ENCODE assay signal across 8 cellular contexts in genomic region chr2:219298759-219299371, GRCh38. TPM values are rescaled to one million over a fixed set of nuclear protein-coding genes. Genes with fewer than 3 reads are reported as not detected.
A peak's percentile ranks its signal among the peaks of the same experiment; 100 is the strongest.
DNase-seq lines count a peak whose midpoint lies in the region; ATAC-seq, FAIRE-seq and TF ChIP-seq lines count a peak whose summit lies in the region.

No MANE protein-coding gene starts in this region.

- peak; percentile 94 for DNase-seq in GM12892 (ENCODE audit: insufficient read length)
- DNase-seq in NCI-H748 (lab: John Stamatoyannopoulos, UW; ENCODE audit: unreplicated experiment): peak; percentile 68
- peak; percentile 87 for DNase-seq in activated CD4-positive, alpha-beta T cell treated with anti-CD3 and anti-CD28 coated beads, Interleukin-2, amount 10 ng/mL, durations not matched to agents 7 days and 5 days
- peak; percentile 73 for DNase-seq in dedifferentiated amniotic fluid mesenchymal stem cell (ENCODE audit: extremely low spot score)
- peak; percentile 89 for DNase-seq in lower lobe of right lung
- peak; percentile 61 for DNase-seq in stimulated activated CD8-positive, alpha-beta memory T cell treated with anti-CD3 and anti-CD28 coated beads, Interleukin-12 subunit alpha, Interleukin-12 subunit beta, amount 100 ng/mL, for 24 hours (ENCODE audit: extremely low read depth)

- H3K27me3 Mint-ChIP-seq in activated CD4-positive, alpha-beta T cell treated with anti-CD3 and anti-CD28 coated beads, Interleukin-2, amount 10 ng/mL, durations not matched to agents 7 days and 5 days: peaks cover 32% of the 10 kb centered on the region

- H3K36me3 ChIP-seq in lower lobe of right lung: no peaks in the 10 kb centered on the region

- peak; percentile 98 for TF ChIP-seq CTCF in 22Rv1 (IDR thresholded peaks at IDR 0.05)
- peak; percentile 99 for TF ChIP-seq CTCF in lower lobe of right lung (IDR thresholded peaks at IDR 0.05)

- no peak for TF ChIP-seq POLR2A in GM12892 (IDR thresholded peaks at IDR 0.05; ENCODE audit: low read depth, low read length)

- H3K27ac Mint-ChIP-seq in activated CD4-positive, alpha-beta T cell treated with anti-CD3 and anti-CD28 coated beads, Interleukin-2, amount 10 ng/mL, durations not matched to agents 7 days and 5 days: no peak overlapping the region

- H3K27me3 ChIP-seq in lower lobe of right lung (ENCODE audit: low read depth): peaks cover 33% of the 10 kb centered on the region

- H3K27ac ChIP-seq in 22Rv1 (no peak overlapping the region), lower lobe of right lung (no peak overlapping the region)

- POLR2A ChIA-PET in activated CD4-positive, alpha-beta T cell treated with anti-CD3 and anti-CD28 coated beads, Interleukin-2, amount 10 ng/mL, durations not matched to agents 7 days and 5 days (lab: Charles Lee): no interaction called here

- peak; percentile 96 for FAIRE-seq in GM12892 (lab: Jason Lieb, UNC)

- ATAC-seq in HG03280 (IDR thresholded peaks at IDR 0.05; ENCODE audit: unreplicated experiment): peak; percentile 52
- ATAC-seq in lower lobe of right lung: peak; percentile 80 to 84

- CTCF ChIA-PET in activated CD4-positive, alpha-beta T cell treated with anti-CD3 and anti-CD28 coated beads, Interleukin-2, amount 10 ng/mL, durations not matched to agents 7 days and 5 days (lab: Charles Lee): interaction anchor here (0.9 to 10.7 kb wide), 8 partner anchors 8 to 139 kb away, joined by 3 to 194 read pairs (median 4); partner anchors contain the start of genes ABCB6 and DNAJB2

- H3K4me3 ChIP-seq in lower lobe of right lung: no peak overlapping the region

- intact Hi-C loops in lower lobe of right lung (cut with DNase I): no loop called here

- peaks cover 20% of the 10 kb centered on the region for H3K4me1 ChIP-seq in lower lobe of right lung

- no peaks in the 10 kb centered on the region for H3K9me3 ChIP-seq in lower lobe of right lung

- no peak overlapping the region for H3K4me3 Mint-ChIP-seq in activated CD4-positive, alpha-beta T cell treated with anti-CD3 and anti-CD28 coated beads, Interleukin-2, amount 10 ng/mL, durations not matched to agents 7 days and 5 days

- H3K4me1 Mint-ChIP-seq in activated CD4-positive, alpha-beta T cell treated with anti-CD3 and anti-CD28 coated beads, Interleukin-2, amount 10 ng/mL, durations not matched to agents 7 days and 5 days: peaks cover 29% of the 10 kb centered on the region

- no peaks in the 10 kb centered on the region for H3K36me3 Mint-ChIP-seq in activated CD4-positive, alpha-beta T cell treated with anti-CD3 and anti-CD28 coated beads, Interleukin-2, amount 10 ng/mL, durations not matched to agents 7 days and 5 days (ENCODE audit: low read depth)

- H3K9me3 Mint-ChIP-seq in activated CD4-positive, alpha-beta T cell treated with anti-CD3 and anti-CD28 coated beads, Interleukin-2, amount 10 ng/mL, durations not matched to agents 7 days and 5 days: no peaks in the 10 kb centered on the region

RNA-seq across cellular contexts. Expression of gene PTPRN, which starts 10.3 kb away (rescaled TPM):
- 0.42 TPM for polyA plus RNA-seq in GM12892 (2012; ENCODE audit: missing spikeins)
- not detected for total RNA-seq in activated CD4-positive, alpha-beta T cell treated with anti-CD3 and anti-CD28 coated beads, Interleukin-2, amount 10 ng/mL, durations not matched to agents 7 days and 5 days
- not detected for total RNA-seq in lower lobe of right lung

RNA-seq across cellular contexts. Expression of gene DNAJB2, which starts 19.7 kb away (rescaled TPM):
- 25.1 TPM for polyA plus RNA-seq in GM12892 (2012; ENCODE audit: missing spikeins)
- total RNA-seq in activated CD4-positive, alpha-beta T cell treated with anti-CD3 and anti-CD28 coated beads, Interleukin-2, amount 10 ng/mL, durations not matched to agents 7 days and 5 days: 10 to 100 TPM; 38.2 to 40.9 TPM
- total RNA-seq in lower lobe of right lung: 76.6 TPM

RNA-seq across cellular contexts. Expression of gene RESP18, which starts 33.7 kb away (rescaled TPM):
- polyA plus RNA-seq in GM12892 (2012; ENCODE audit: missing spikeins): not detected
- total RNA-seq in activated CD4-positive, alpha-beta T cell treated with anti-CD3 and anti-CD28 coated beads, Interleukin-2, amount 10 ng/mL, durations not matched to agents 7 days and 5 days: not detected
- total RNA-seq in lower lobe of right lung: not detected

RNA-seq across cellular contexts. Expression of gene TUBA4A, which starts 45.1 kb away (rescaled TPM):
- polyA plus RNA-seq in GM12892 (2012; ENCODE audit: missing spikeins): 128 TPM
- 100 to 1,000 TPM; 261 to 339 TPM for total RNA-seq in activated CD4-positive, alpha-beta T cell treated with anti-CD3 and anti-CD28 coated beads, Interleukin-2, amount 10 ng/mL, durations not matched to agents 7 days and 5 days
- 35.0 TPM for total RNA-seq in lower lobe of right lung

RNA-seq across cellular contexts. Expression of gene TUBA4B, which starts 45.8 kb away (rescaled TPM):
- polyA plus RNA-seq in GM12892 (2012; ENCODE audit: missing spikeins): 0.53 TPM
- total RNA-seq in activated CD4-positive, alpha-beta T cell treated with anti-CD3 and anti-CD28 coated beads, Interleukin-2, amount 10 ng/mL, durations not matched to agents 7 days and 5 days: not detected
- 3.5 TPM for total RNA-seq in lower lobe of right lung
